ENCODE assay signal across 8 cellular contexts in genomic region chr3:131361464-131362421, GRCh38. TPM values are rescaled to one million over a fixed set of nuclear protein-coding genes. Genes with fewer than 3 reads are reported as not detected.
DNase-seq lines count a peak whose midpoint lies in the region; ATAC-seq and TF ChIP-seq lines count a peak whose summit lies in the region.

No MANE protein-coding gene starts in this region.

- TF ChIP-seq CTCF in mucosa of descending colon (IDR thresholded peaks at IDR 0.05): no peak

- DNase-seq in activated T-cell treated with anti-CD3 and anti-CD28 coated beads, Interleukin-2, amount 50 U/mL, for 24 hours: no peak
- DNase-seq in activated T-cell treated with anti-CD3 and anti-CD28 coated beads for 4 hours (no peak), mucosa of descending colon (peak; percentile 94 to 98 (median 96)), foreskin melanocyte (no peak)
- DNase-seq in T-helper 2 cell treated with Interferon-gamma antibody and Interleukin-4, amounts not matched to agents 5 μg/mL and 100 μg/mL, for 36 hours (ENCODE audit: low spot score): no peak

- intact Hi-C loops in mucosa of descending colon (cut with DNase I, micrococcal nuclease): no loop called here

- ATAC-seq in HG03066 (IDR thresholded peaks at IDR 0.05; ENCODE audit: low read depth, unreplicated experiment): peak; percentile 97
- ATAC-seq in esophagus mucosa: peak; percentile 96
- ATAC-seq in mucosa of descending colon: peak; percentile 95

- peak overlapping the region; percentile 65 for H3K27ac ChIP-seq in urinary bladder (ENCODE audit: low read depth)

- H3K27ac Mint-ChIP-seq in activated T-cell treated with anti-CD3 and anti-CD28 coated beads, Interleukin-2, amount 50 U/mL, for 24 hours: no peak overlapping the region
- H3K27ac Mint-ChIP-seq in T-helper 2 cell treated with Interferon-gamma antibody and Interleukin-4, amounts not matched to agents 5 μg/mL and 100 μg/mL, for 36 hours: peak overlapping the region; percentile 64

- peak overlapping the region; percentile 67 for H3K4me3 Mint-ChIP-seq in activated T-cell treated with anti-CD3 and anti-CD28 coated beads, Interleukin-2, amount 50 U/mL, for 24 hours
- H3K4me3 Mint-ChIP-seq in T-helper 2 cell treated with Interferon-gamma antibody and Interleukin-4, amounts not matched to agents 5 μg/mL and 100 μg/mL, for 36 hours: peak overlapping the region; percentile 82

- H3K27me3 Mint-ChIP-seq in activated T-cell treated with anti-CD3 and anti-CD28 coated beads, Interleukin-2, amount 50 U/mL, for 24 hours: peaks cover 62% of the 10 kb centered on the region
- peaks cover 16% of the 10 kb centered on the region for H3K27me3 Mint-ChIP-seq in T-helper 2 cell treated with Interferon-gamma antibody and Interleukin-4, amounts not matched to agents 5 μg/mL and 100 μg/mL, for 36 hours (ENCODE audit: low read depth)

- 7% methylated on average over 64 of the region's 64 CpGs for whole genome bisulfite sequencing in urinary bladder

- no peaks in the 10 kb centered on the region for H3K36me3 Mint-ChIP-seq in activated T-cell treated with anti-CD3 and anti-CD28 coated beads, Interleukin-2, amount 50 U/mL, for 24 hours (ENCODE audit: low read depth)
- peaks cover 1% of the 10 kb centered on the region for H3K36me3 Mint-ChIP-seq in T-helper 2 cell treated with Interferon-gamma antibody and Interleukin-4, amounts not matched to agents 5 μg/mL and 100 μg/mL, for 36 hours (ENCODE audit: low read depth)

- H3K9me3 Mint-ChIP-seq in activated T-cell treated with anti-CD3 and anti-CD28 coated beads, Interleukin-2, amount 50 U/mL, for 24 hours: peaks cover 3% of the 10 kb centered on the region
- no peaks in the 10 kb centered on the region for H3K9me3 Mint-ChIP-seq in T-helper 2 cell treated with Interferon-gamma antibody and Interleukin-4, amounts not matched to agents 5 μg/mL and 100 μg/mL, for 36 hours

- peak overlapping the region; percentile 25 for H3K4me3 ChIP-seq in mucosa of descending colon
- H3K4me3 ChIP-seq in urinary bladder (ENCODE audit: low read depth, low read length): peak overlapping the region; percentile 38

- H3K36me3 ChIP-seq in mucosa of descending colon (ENCODE audit: low read depth) (no peaks in the 10 kb centered on the region), urinary bladder (ENCODE audit: insufficient read depth) (no peaks in the 10 kb centered on the region)

- H3K4me1 Mint-ChIP-seq in activated T-cell treated with anti-CD3 and anti-CD28 coated beads, Interleukin-2, amount 50 U/mL, for 24 hours (ENCODE audit: low read depth): peaks cover 13% of the 10 kb centered on the region
- peaks cover 10% of the 10 kb centered on the region for H3K4me1 Mint-ChIP-seq in T-helper 2 cell treated with Interferon-gamma antibody and Interleukin-4, amounts not matched to agents 5 μg/mL and 100 μg/mL, for 36 hours (ENCODE audit: low read depth)

- H3K4me1 ChIP-seq in mucosa of descending colon (ENCODE audit: low read depth) (peaks cover 4% of the 10 kb centered on the region), urinary bladder (ENCODE audit: insufficient read depth) (no peaks in the 10 kb centered on the region)

- H3K9me3 ChIP-seq in mucosa of descending colon: no peaks in the 10 kb centered on the region

RNA-seq across cellular contexts. Expression of gene NUDT16, which starts 19.8 kb away (rescaled TPM):
- total RNA-seq in esophagus mucosa (7.7 TPM), mucosa of descending colon (10 to 100 TPM; 31.7 to 45.9 (median 39.9) TPM), urinary bladder (11.5 TPM)
- polyA plus RNA-seq in urinary bladder: 41.1 TPM

Comparison
In these comparisons a context has a peak if more than half of its experiments do, and no peak if none do; other contexts are left out.
1. DNase-seq: peak in mucosa of descending colon (3 of 3); none in activated T-cell treated with anti-CD3 and anti-CD28 coated beads, Interleukin-2, amount 50 U/mL, for 24 hours (single experiment), activated T-cell treated with anti-CD3 and anti-CD28 coated beads for 4 hours (single experiment), T-helper 2 cell treated with Interferon-gamma antibody and Interleukin-4, amounts not matched to agents 5 μg/mL and 100 μg/mL, for 36 hours (single experiment) and foreskin melanocyte (single experiment).
2. Peak in every context shown above with its lines, with median percentiles within 50 percentile points of each other: ATAC-seq.